Comparison of ENCODE assay signal across 28 cellular contexts in the genomic region with DNA sequence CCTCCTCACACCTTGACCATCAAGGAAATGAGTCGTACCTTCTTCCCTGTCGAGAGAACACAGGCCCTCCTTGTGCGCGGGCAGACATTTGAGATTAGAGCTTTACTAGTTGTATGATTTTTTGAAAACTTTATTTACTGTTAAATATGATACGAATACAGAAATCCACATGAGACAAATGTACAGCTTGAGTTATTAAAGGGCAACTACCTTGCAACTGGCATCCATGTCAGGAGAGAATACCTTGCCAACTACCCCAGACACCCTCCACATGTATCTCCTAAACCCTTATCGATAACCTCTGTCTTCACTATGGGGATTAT. TPM values are rescaled to one million over a fixed set of nuclear protein-coding genes. Genes with fewer than 3 reads are reported as not detected.
DNase-seq lines count a peak whose midpoint lies in the region; ATAC-seq, FAIRE-seq and TF ChIP-seq lines count a peak whose summit lies in the region.
"Had no signal": no experiment of that assay in that cellular context is flagged by ENCODE, and none has a peak within 500 bp of the region (broad histone marks: within the 10 kb centered on the region; RNA-seq: fewer than 3 reads in every experiment).

No MANE protein-coding gene starts in this region.

- SMC1A ChIA-PET in GM12878 (lab: Charles Lee; ENCODE audit: uncharacterized antibody, unreplicated experiment) = interaction anchor here (1.4 kb wide), 1 partner anchor 19 kb away, joined by 5 read pairs; no protein-coding TSS in a partner anchor

- no peak overlapping the region for H3K27ac Mint-ChIP-seq in CD8-positive, alpha-beta T cell
- H3K27ac Mint-ChIP-seq: stimulated activated memory B cell treated with anti-CD40 and anti-IgM and Interleukin-4, amounts not matched to agents 10 μg/mL and 1 μg/mL and 100 μg/mL, for 72 hours had no signal

- no peaks in the 10 kb centered on the region for H3K9me3 Mint-ChIP-seq in CD8-positive, alpha-beta T cell
- H3K9me3 Mint-ChIP-seq: stimulated activated memory B cell treated with anti-CD40 and anti-IgM and Interleukin-4, amounts not matched to agents 10 μg/mL and 1 μg/mL and 100 μg/mL, for 72 hours had no signal

- no peak overlapping the region for H3K4me3 Mint-ChIP-seq in CD8-positive, alpha-beta T cell
- H3K4me3 Mint-ChIP-seq: stimulated activated memory B cell treated with anti-CD40 and anti-IgM and Interleukin-4, amounts not matched to agents 10 μg/mL and 1 μg/mL and 100 μg/mL, for 72 hours had no signal

- no peaks in the 10 kb centered on the region for H3K4me1 ChIP-seq in CD8-positive, alpha-beta T cell (ENCODE audit: insufficient read depth, low read length)
- H3K4me1 ChIP-seq in GM12878 (ENCODE audit: control insufficient read depth, insufficient read depth, low read length) (peaks cover 4% of the 10 kb centered on the region), mucosa of descending colon (ENCODE audit: low read depth) (no peaks in the 10 kb centered on the region)
- H3K4me1 ChIP-seq: BLaER1 treated with 17β-estradiol and CSF1 and Interleukin-3, amounts not matched to agents 10 nM and 100 nM; colonic mucosa; left lung; psoas muscle had no signal

- H3K4me2 ChIP-seq in GM12878 (ENCODE audit: control insufficient read depth, insufficient read depth) = no peak overlapping the region
- H3K4me2 ChIP-seq: BLaER1 treated with 17β-estradiol and CSF1 and Interleukin-3, amounts not matched to agents 10 nM and 100 nM; SK-N-SH had no signal

- WGBS in GM12878 (ENCODE audit: insufficient coverage, insufficient replicate concordance, low lambda C conversion rate, missing lambda C conversion rate) = 81% methylated on average over 6 of the region's 6 CpGs

- H3K27me3 ChIP-seq in CD8-positive, alpha-beta T cell (ENCODE audit: insufficient read depth, low read length) = no peaks in the 10 kb centered on the region
- H3K27me3 ChIP-seq in GM12878 (replicated peaks in 1 of 2; ENCODE audit: control insufficient read depth in 2 of 2, insufficient read depth in 2 of 2, low read length in 1 of 2) = no peaks in the 10 kb centered on the region
- H3K27me3 ChIP-seq: BLaER1 treated with 17β-estradiol and CSF1 and Interleukin-3, amounts not matched to agents 10 nM and 100 nM; colonic mucosa; left lung had no signal

- in situ Hi-C loops in GM12878 (cut with MboI) = no loop called here

- FAIRE-seq in GM12878 (lab: Jason Lieb, UNC) = no peak
- FAIRE-seq: D721Med, H54 had no signal

- no peaks in the 10 kb centered on the region for H3K79me2 ChIP-seq in GM12878 (ENCODE audit: control insufficient read depth, insufficient read depth, low read length)

- no peak overlapping the region for H2AFZ ChIP-seq in GM12878 (ENCODE audit: control insufficient read depth, low read depth, low read length)

- no peaks in the 10 kb centered on the region for H3K36me3 ChIP-seq in CD8-positive, alpha-beta T cell (ENCODE audit: insufficient read depth, low read length)
- H3K36me3 ChIP-seq in GM12878 (ENCODE audit: control insufficient read depth in 2 of 2, insufficient read depth in 2 of 2, low read length in 1 of 2) (no peaks in the 10 kb centered on the region), mucosa of descending colon (ENCODE audit: low read depth) (no peaks in the 10 kb centered on the region)
- H3K36me3 ChIP-seq: colonic mucosa, left lung had no signal

- CTCF ChIA-PET in CD8-positive, alpha-beta T cell (lab: Charles Lee) = no interaction called here
- CTCF ChIA-PET in GM12878 (lab: Yijun Ruan, JAX) = no interaction called here

- RAD21 ChIA-PET in GM12878 (lab: Charles Lee; ENCODE audit: unreplicated experiment) = interaction anchor here (1.1 to 2.0 kb wide), 2 partner anchors 16 to 29 kb away, joined by 3 to 5 read pairs; no protein-coding TSS in a partner anchor

- H4K20me1 ChIP-seq in GM12878 (ENCODE audit: control insufficient read depth, insufficient read depth) = no peaks in the 10 kb centered on the region
- H4K20me1 ChIP-seq: BLaER1 treated with 17β-estradiol and CSF1 and Interleukin-3, amounts not matched to agents 10 nM and 100 nM had no signal

- TF ChIP-seq EP300 in GM12878 (IDR thresholded peaks at IDR 0.05; ENCODE audit: borderline replicate concordance in 1 of 2, control insufficient read depth in 1 of 2, low read depth in 2 of 2, low read length in 2 of 2) = no peak; a peak in 1 of 4 replicates

- no peaks in the 10 kb centered on the region for H3K36me3 Mint-ChIP-seq in CD8-positive, alpha-beta T cell
- H3K36me3 Mint-ChIP-seq: stimulated activated memory B cell treated with anti-CD40 and anti-IgM and Interleukin-4, amounts not matched to agents 10 μg/mL and 1 μg/mL and 100 μg/mL, for 72 hours had no signal

- H3K4me1 Mint-ChIP-seq in CD8-positive, alpha-beta T cell (ENCODE audit: low read depth) = peaks cover 7% of the 10 kb centered on the region
- H3K4me1 Mint-ChIP-seq: stimulated activated memory B cell treated with anti-CD40 and anti-IgM and Interleukin-4, amounts not matched to agents 10 μg/mL and 1 μg/mL and 100 μg/mL, for 72 hours had no signal

- DNase-seq in CD8-positive, alpha-beta T cell = no peak
- DNase-seq in GM12878 (ENCODE audit: low read depth, low spot score) = no peak
- no peak for DNase-seq in mucosa of descending colon
- DNase-seq in activated T-cell treated with anti-CD3 and anti-CD28 coated beads for 4 hours = no peak
- no peak for DNase-seq in activated CD4-positive, alpha-beta T cell treated with anti-CD3 and anti-CD28 coated beads, Interleukin-2, amount 50 U/mL, for 4 hours
- DNase-seq: activated CD8-positive, alpha-beta memory T cell treated with anti-CD3 and anti-CD28 coated beads, Interleukin-2, amount 50 U/mL, for 48 hours; activated naive CD4-positive, alpha-beta T cell treated with anti-CD3 and anti-CD28 coated beads, Interleukin-2, amount 50 U/mL, for 16 hours; aorta; colonic mucosa; effector CD8-positive, alpha-beta T cell; Karpas-422; left lung; mesendoderm; NCI-H1930; NCI-H2171 treated with DMSO at 0.1 percent for 48 hours; NCI-H524; psoas muscle; SK-N-SH; substantia nigra; trophoblast cell had no signal

- POLR2A ChIA-PET in CD8-positive, alpha-beta T cell (lab: Charles Lee) = interaction anchor here (0.5 kb wide), 1 partner anchor 13 kb away, joined by 3 read pairs; no protein-coding TSS in a partner anchor
- POLR2A ChIA-PET in GM12878 (lab: Charles Lee) = interaction anchor here (1.1 kb wide), 1 partner anchor 9 kb away, joined by 3 read pairs; no protein-coding TSS in a partner anchor

- H3K9ac ChIP-seq in GM12878 (ENCODE audit: control insufficient read depth, insufficient read depth, low read length) = no peak overlapping the region
- H3K9ac ChIP-seq: BLaER1 treated with 17β-estradiol and CSF1 and Interleukin-3, amounts not matched to agents 10 nM and 100 nM; SK-N-SH had no signal

- BruUV-seq in GM12878 (replicated peaks; lab: Mats Ljungman, UMichigan) = no TSS peak

- H3K4me3 ChIP-seq in CD8-positive, alpha-beta T cell (ENCODE audit: low read depth, low read length) = no peak overlapping the region
- H3K4me3 ChIP-seq in GM12878 (no peak overlapping the region), mucosa of descending colon (no peak overlapping the region)
- H3K4me3 ChIP-seq: BLaER1 treated with 17β-estradiol and CSF1 and Interleukin-3, amounts not matched to agents 10 nM and 100 nM; colonic mucosa; left lung; psoas muscle had no signal

- no peak for TF ChIP-seq CTCF in CD8-positive, alpha-beta T cell (IDR thresholded peaks at IDR 0.05)
- no peak for TF ChIP-seq CTCF in GM12878 (IDR thresholded peaks at IDR 0.05 in 2 of 3, conservative IDR thresholded peaks at IDR 0.05 in 1 of 3; ENCODE audit: control insufficient read depth in 2 of 3, extremely low read depth in 1 of 3, insufficient read depth in 1 of 3, low read depth in 3 of 3, low read length in 3 of 3)
- no peak for TF ChIP-seq CTCF in mucosa of descending colon (IDR thresholded peaks at IDR 0.05)

- H3K27ac ChIP-seq in CD8-positive, alpha-beta T cell (ENCODE audit: low read depth, low read length) = no peak overlapping the region
- H3K27ac ChIP-seq in GM12878 (ENCODE audit: control insufficient read depth, insufficient read depth) = no peak overlapping the region
- H3K27ac ChIP-seq: BLaER1 treated with 17β-estradiol and CSF1 and Interleukin-3, amounts not matched to agents 10 nM and 100 nM; colonic mucosa; epithelial cell of prostate; left lung; psoas muscle had no signal

- ATAC-seq in CD8-positive, alpha-beta T cell = peak; percentile 44
- ATAC-seq in GM18498 (IDR thresholded peaks at IDR 0.05; ENCODE audit: unreplicated experiment) (peak; percentile 72), GM12878 (peak; percentile 10; the same call in 2 of the 3 replicates), mucosa of descending colon (peak; percentile 37), GM19023 (IDR thresholded peaks at IDR 0.05; ENCODE audit: unreplicated experiment) (no peak)
- ATAC-seq: psoas muscle; Right ventricle myocardium inferior; stimulated activated memory B cell treated with anti-CD40 and anti-IgM and Interleukin-4, amounts not matched to agents 10 μg/mL and 1 μg/mL and 100 μg/mL, for 72 hours had no signal

- no peaks in the 10 kb centered on the region for H3K9me3 ChIP-seq in CD8-positive, alpha-beta T cell (ENCODE audit: low read length)
- H3K9me3 ChIP-seq in GM12878 (replicated peaks; ENCODE audit: control insufficient read depth, insufficient read depth, low read length) (no peaks in the 10 kb centered on the region), mucosa of descending colon (no peaks in the 10 kb centered on the region)
- H3K9me3 ChIP-seq: colonic mucosa, left lung, psoas muscle, SK-N-SH had no signal

- no peak for TF ChIP-seq RAD21 in GM12878 (IDR thresholded peaks at IDR 0.05; ENCODE audit: insufficient read depth, low read depth, low read length)

- intact Hi-C loops in CD8-positive, alpha-beta T cell (cut with DNase I, micrococcal nuclease) = no loop called here
- intact Hi-C loops in GM12878 (cut with micrococcal nuclease; ENCODE audit: unreplicated experiment) (no loop called here), mucosa of descending colon (cut with DNase I, micrococcal nuclease) (no loop called here)

- H3K27me3 Mint-ChIP-seq in CD8-positive, alpha-beta T cell (ENCODE audit: low read depth) = peaks cover 2% of the 10 kb centered on the region

- no peak for TF ChIP-seq POLR2A in GM12878 (IDR thresholded peaks at IDR 0.05; ENCODE audit: low read depth, low read length)

RNA-seq across cellular contexts. Expression of a gene that starts 28.3 kb away (rescaled TPM):
- under 1 TPM; 0.35 to 0.36 TPM for total RNA-seq in CD8-positive, alpha-beta T cell
- total RNA-seq in GM12878 (2013; cell fraction: nucleolus; rRNA removed) = 26.8 and 29.6 TPM in 2 replicates
- total RNA-seq in GM12878 (2014; rRNA removed) (20.2 and 23.1 TPM in 2 replicates), GM12878 (2014; rRNA removed; fragmentation: Illumina TruSeq; extraction: Trizol) (22.7 and 24.6 TPM in 2 replicates), GM12878 (2021) (15.1 and 15.6 TPM in 2 replicates), mucosa of descending colon (10 to 100 TPM; 12.1 to 57.4 (median 13.1) TPM)
- polyA plus RNA-seq in GM12878 (2011; ENCODE audit: low read depth) = 4.7 TPM
- polyA plus RNA-seq in GM12878 (2011; rRNA removed) (34.8 and 43.6 TPM in 2 replicates), GM12878 (2014; fragmentation: Illumina TruSeq; extraction: Trizol) (18.6 and 24.8 TPM in 2 replicates), GM12878 (2014; fragmentation: Nextera tagmentation; extraction: Ambion mirVana) (1 to 10 TPM; 3.9 to 5.6 TPM), GM12878 (2014; rRNA removed) (16.8 and 18.6 TPM in 2 replicates), GM12878 (2016; fragmentation: Nextera tagmentation; extraction: Ambion mirVana) (1 to 10 TPM; 7.9 to 8.1 TPM)
- 13.2 and 14.5 TPM in 2 replicates for polyA plus RNA-seq in GM12878 (2011; cell fraction: cytosol; rRNA removed)
- polyA plus RNA-seq in GM12878 (2011; cell fraction: nucleus; rRNA removed) = 11.4 and 18.1 TPM in 2 replicates
- polyA plus RNA-seq in GM12878 (2012) = 5.1 and 6.8 TPM in 2 replicates
- polyA minus RNA-seq in GM12878 (2011; rRNA and poly(A)+ RNA removed) = 41.1 and 75.4 TPM in 2 replicates
- 16.0 and 16.8 TPM in 2 replicates for polyA minus RNA-seq in GM12878 (2011; cell fraction: cytosol; rRNA and poly(A)+ RNA removed)
- polyA minus RNA-seq in GM12878 (2011; cell fraction: nucleus; rRNA and poly(A)+ RNA removed) = 10.6 and 20.7 TPM in 2 replicates

RNA-seq across cellular contexts. Expression of a gene that starts 36.7 kb away (rescaled TPM):
- total RNA-seq in CD8-positive, alpha-beta T cell = 100 to 1,000 TPM; 150 to 170 TPM
- total RNA-seq in GM12878 (2013; cell fraction: nucleolus; rRNA removed) = 88.8 and 94.8 TPM in 2 replicates
- total RNA-seq in GM12878 (2014; rRNA removed) (103 and 123 TPM in 2 replicates), GM12878 (2014; rRNA removed; fragmentation: Illumina TruSeq; extraction: Trizol) (186 and 193 TPM in 2 replicates), GM12878 (2021) (106 and 114 TPM in 2 replicates), mucosa of descending colon (10 to 100 TPM; 29.2 to 72.3 (median 52.9) TPM)
- polyA plus RNA-seq in GM12878 (2011; ENCODE audit: low read depth) = 38.9 TPM
- polyA plus RNA-seq in GM12878 (2011; rRNA removed) (118 and 227 TPM in 2 replicates), GM12878 (2014; fragmentation: Illumina TruSeq; extraction: Trizol) (206 and 275 TPM in 2 replicates), GM12878 (2014; fragmentation: Nextera tagmentation; extraction: Ambion mirVana) (100 to 1,000 TPM; 294 to 313 TPM), GM12878 (2014; rRNA removed) (136 and 147 TPM in 2 replicates), GM12878 (2016; fragmentation: Nextera tagmentation; extraction: Ambion mirVana) (100 to 1,000 TPM; 256 to 284 TPM)
- 23.3 and 27.3 TPM in 2 replicates for polyA plus RNA-seq in GM12878 (2011; cell fraction: cytosol; rRNA removed)
- 45.7 and 64.0 TPM in 2 replicates for polyA plus RNA-seq in GM12878 (2011; cell fraction: nucleus; rRNA removed)
- 83.8 and 84.3 TPM in 2 replicates for polyA plus RNA-seq in GM12878 (2012)
- 12.0 and 18.9 TPM in 2 replicates for polyA minus RNA-seq in GM12878 (2011; rRNA and poly(A)+ RNA removed)
- 9.9 and 23.3 TPM in 2 replicates for polyA minus RNA-seq in GM12878 (2011; cell fraction: cytosol; rRNA and poly(A)+ RNA removed)
- polyA minus RNA-seq in GM12878 (2011; cell fraction: nucleus; rRNA and poly(A)+ RNA removed) = 17.4 and 29.1 TPM in 2 replicates

Comparison
In these comparisons a context has a peak if more than half of its experiments do, and no peak if none do; other contexts are left out.
1. RNA of a gene that starts 28.3 kb away (total RNA-seq): 15.1 to 29.6 TPM in GM12878 and 12.1 to 57.4 TPM in mucosa of descending colon; 0.35 to 0.36 TPM in CD8-positive, alpha-beta T cell; every median in the first group is over 4 times any median in the second.